25 cellular contexts compared by ENCODE assay signal in the genomic region with DNA sequence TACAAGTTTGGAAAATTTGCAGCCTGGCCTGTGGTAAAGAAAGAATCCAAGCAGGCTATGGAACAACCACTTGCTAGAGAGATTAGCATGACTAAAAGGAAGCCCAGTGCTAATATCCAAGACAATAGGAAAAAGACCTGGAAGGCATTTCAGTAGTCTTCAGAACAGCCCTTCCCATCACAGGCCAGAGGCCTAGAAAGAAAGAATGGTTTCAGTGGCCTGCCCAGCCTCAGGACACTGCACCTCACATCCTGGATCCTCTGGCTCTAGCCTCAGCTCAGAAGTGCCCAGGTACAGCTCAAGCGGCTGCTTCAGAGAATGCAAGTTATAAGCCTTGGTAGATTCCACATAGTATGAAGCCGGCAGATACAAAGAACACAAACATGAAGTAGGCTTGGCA.
"Had no signal": no experiment of that assay in that cellular context is flagged by ENCODE, and none has a peak within 500 bp of the region (broad histone marks: within the 10 kb centered on the region; RNA-seq: fewer than 3 reads in every experiment).

No MANE protein-coding gene starts in this region.

- H3K4me3 Mint-ChIP-seq: activated CD4-positive, alpha-beta memory T cell treated with anti-CD3 and anti-CD28 coated beads for 36 hours; activated CD4-positive, alpha-beta T cell treated with anti-CD3 and anti-CD28 coated beads, Interleukin-2, amount 10 ng/mL, durations not matched to agents 24 days and 14 days; activated naive CD4-positive, alpha-beta T cell treated with anti-CD3 and anti-CD28 coated beads, Interleukin-2, amount 10 ng/mL, durations not matched to agents 7 days and 5 days; activated naive CD8-positive, alpha-beta T cell treated with anti-CD3 and anti-CD28 coated beads, Interleukin-2, amount 10 ng/mL, durations not matched to agents 7 days and 5 days; nephron; stimulated activated naive B cell treated with anti-CD40 and anti-IgM and Interleukin-4, amounts not matched to agents 10 μg/mL and 1 μg/mL and 100 μg/mL, for 72 hours had no signal

- H3K9me3 ChIP-seq: ascending aorta, esophagus muscularis mucosa, heart right ventricle, lower lobe of right lung, mucosa of descending colon, thyroid gland had no signal

- H3K4me1 ChIP-seq: ascending aorta, esophagus muscularis mucosa, foreskin keratinocyte, heart right ventricle, left lung, lower lobe of right lung, stomach, thyroid gland had no signal

- H3K36me3 Mint-ChIP-seq: activated CD4-positive, alpha-beta memory T cell treated with anti-CD3 and anti-CD28 coated beads for 36 hours; activated naive CD4-positive, alpha-beta T cell treated with anti-CD3 and anti-CD28 coated beads, Interleukin-2, amount 10 ng/mL, durations not matched to agents 7 days and 5 days; activated naive CD8-positive, alpha-beta T cell treated with anti-CD3 and anti-CD28 coated beads, Interleukin-2, amount 10 ng/mL, durations not matched to agents 7 days and 5 days; stimulated activated naive B cell treated with anti-CD40 and anti-IgM and Interleukin-4, amounts not matched to agents 10 μg/mL and 1 μg/mL and 100 μg/mL, for 72 hours had no signal

- H3K9me3 Mint-ChIP-seq: activated CD4-positive, alpha-beta memory T cell treated with anti-CD3 and anti-CD28 coated beads for 36 hours; activated CD4-positive, alpha-beta T cell treated with anti-CD3 and anti-CD28 coated beads, Interleukin-2, amount 10 ng/mL, durations not matched to agents 24 days and 14 days; activated naive CD4-positive, alpha-beta T cell treated with anti-CD3 and anti-CD28 coated beads, Interleukin-2, amount 10 ng/mL, durations not matched to agents 7 days and 5 days; stimulated activated naive B cell treated with anti-CD40 and anti-IgM and Interleukin-4, amounts not matched to agents 10 μg/mL and 1 μg/mL and 100 μg/mL, for 72 hours had no signal

- H3K4me1 Mint-ChIP-seq: activated CD4-positive, alpha-beta T cell treated with anti-CD3 and anti-CD28 coated beads, Interleukin-2, amount 10 ng/mL, durations not matched to agents 24 days and 14 days; activated naive CD4-positive, alpha-beta T cell treated with anti-CD3 and anti-CD28 coated beads, Interleukin-2, amount 10 ng/mL, durations not matched to agents 7 days and 5 days; activated naive CD8-positive, alpha-beta T cell treated with anti-CD3 and anti-CD28 coated beads, Interleukin-2, amount 10 ng/mL, durations not matched to agents 7 days and 5 days; nephron; stimulated activated naive B cell treated with anti-CD40 and anti-IgM and Interleukin-4, amounts not matched to agents 10 μg/mL and 1 μg/mL and 100 μg/mL, for 72 hours had no signal

- H3K27ac ChIP-seq: ascending aorta, brain microvascular endothelial cell, esophagus muscularis mucosa, foreskin keratinocyte, heart right ventricle, left lung, lower lobe of right lung, stomach, thyroid gland, WERI-Rb-1 had no signal

- H3K27ac Mint-ChIP-seq: activated CD4-positive, alpha-beta memory T cell treated with anti-CD3 and anti-CD28 coated beads for 36 hours; activated CD4-positive, alpha-beta T cell treated with anti-CD3 and anti-CD28 coated beads, Interleukin-2, amount 10 ng/mL, durations not matched to agents 24 days and 14 days; activated naive CD4-positive, alpha-beta T cell treated with anti-CD3 and anti-CD28 coated beads, Interleukin-2, amount 10 ng/mL, durations not matched to agents 7 days and 5 days; activated naive CD8-positive, alpha-beta T cell treated with anti-CD3 and anti-CD28 coated beads, Interleukin-2, amount 10 ng/mL, durations not matched to agents 7 days and 5 days; nephron; stimulated activated naive B cell treated with anti-CD40 and anti-IgM and Interleukin-4, amounts not matched to agents 10 μg/mL and 1 μg/mL and 100 μg/mL, for 72 hours had no signal

- H3K27me3 Mint-ChIP-seq: activated CD4-positive, alpha-beta memory T cell treated with anti-CD3 and anti-CD28 coated beads for 36 hours; activated CD4-positive, alpha-beta T cell treated with anti-CD3 and anti-CD28 coated beads, Interleukin-2, amount 10 ng/mL, durations not matched to agents 24 days and 14 days; activated naive CD4-positive, alpha-beta T cell treated with anti-CD3 and anti-CD28 coated beads, Interleukin-2, amount 10 ng/mL, durations not matched to agents 7 days and 5 days; activated naive CD8-positive, alpha-beta T cell treated with anti-CD3 and anti-CD28 coated beads, Interleukin-2, amount 10 ng/mL, durations not matched to agents 7 days and 5 days; stimulated activated naive B cell treated with anti-CD40 and anti-IgM and Interleukin-4, amounts not matched to agents 10 μg/mL and 1 μg/mL and 100 μg/mL, for 72 hours had no signal

- H3K27me3 ChIP-seq: ascending aorta, brain microvascular endothelial cell, esophagus muscularis mucosa, foreskin keratinocyte, heart right ventricle, left lung, stomach, thyroid gland had no signal

- H3K4me3 ChIP-seq: ascending aorta, esophagus muscularis mucosa, heart right ventricle, left lung, lower lobe of right lung, mucosa of descending colon, stomach, thyroid gland had no signal

- ATAC-seq: foreskin keratinocyte; heart right ventricle; left lung; lower lobe of right lung; mucosa of descending colon; right cardiac atrium; stimulated activated naive B cell treated with anti-CD40 and anti-IgM and Interleukin-4, amounts not matched to agents 10 μg/mL and 1 μg/mL and 100 μg/mL, for 72 hours had no signal

- H3K36me3 ChIP-seq: ascending aorta, brain microvascular endothelial cell, esophagus muscularis mucosa, heart right ventricle, left lung, lower lobe of right lung, stomach, thyroid gland, WERI-Rb-1 had no signal

- DNase-seq: activated CD4-positive, alpha-beta memory T cell treated with anti-CD3 and anti-CD28 coated beads for 36 hours; activated CD4-positive, alpha-beta T cell treated with anti-CD3 and anti-CD28 coated beads, Interleukin-2, amount 10 ng/mL, durations not matched to agents 24 days and 14 days; activated CD4-positive, CD25-positive, alpha-beta regulatory T cell treated with anti-CD3 and anti-CD28 coated beads, Interleukin-2, amount 50 U/mL, for 72 hours; activated CD8-positive, alpha-beta memory T cell treated with anti-CD3 and anti-CD28 coated beads, Interleukin-2, amount 50 U/mL, for 4 hours; activated gamma-delta T cell; activated naive CD4-positive, alpha-beta T cell treated with anti-CD3 and anti-CD28 coated beads, Interleukin-2, amount 10 ng/mL, durations not matched to agents 7 days and 5 days; activated naive CD8-positive, alpha-beta T cell treated with anti-CD3 and anti-CD28 coated beads, Interleukin-2, amount 10 ng/mL, durations not matched to agents 7 days and 5 days; activated T-cell treated with anti-CD3 and anti-CD28 coated beads, Interleukin-2, amount 50 U/mL, for 1 hour; brain microvascular endothelial cell; foreskin keratinocyte; heart right ventricle; left lung; lower lobe of right lung; mucosa of descending colon; posterior cingulate gyrus; right cardiac atrium; stimulated activated CD4-positive, alpha-beta T cell treated with anti-CD3 and anti-CD28 coated beads, Interleukin-15, amount 100 ng/mL, for 24 hours; stimulated activated CD4-positive, alpha-beta T cell treated with anti-CD3 and anti-CD28 coated beads, Interleukin-2, amount 100 ng/mL, for 24 hours; stimulated activated naive B cell treated with anti-CD40 and anti-IgM and Interleukin-4, amounts not matched to agents 10 μg/mL and 1 μg/mL and 100 μg/mL, for 72 hours; stomach; thyroid gland; WERI-Rb-1 had no signal
